Comparison of ENCODE assay signal across 19 cellular contexts in genomic region chr1:243642936-243643335, GRCh38.
DNase-seq lines count a peak whose midpoint lies in the region; ATAC-seq and TF ChIP-seq lines count a peak whose summit lies in the region.
"Had no signal": no experiment of that assay in that cellular context is flagged by ENCODE, and none has a peak within 500 bp of the region (broad histone marks: within the 10 kb centered on the region; RNA-seq: fewer than 3 reads in every experiment).

No MANE protein-coding gene starts in this region.

- H3K27me3 ChIP-seq in foreskin keratinocyte (no peaks in the 10 kb centered on the region), uterus (no peaks in the 10 kb centered on the region)
- H3K27me3 ChIP-seq: adrenal gland, vagina had no signal

- DNase-seq in AG10803 (ENCODE audit: low read depth), result peak; percentile 44
- peak; percentile 57 for DNase-seq in HS-5 (ENCODE audit: low read depth)
- DNase-seq in astrocyte of the spinal cord (ENCODE audit: low read depth, low spot score), result peak; percentile 60
- peak in 1 of 2 donors; percentile 69 for DNase-seq in foreskin keratinocyte
- DNase-seq in ureter (ENCODE audit: low spot score), result no peak
- no peak for DNase-seq in activated gamma-delta T cell (lab: John Stamatoyannopoulos, UW)
- DNase-seq in uterus, result no peak
- no peak for DNase-seq in HUDEP-2 (lab: John Stamatoyannopoulos, UW; ENCODE audit: unreplicated experiment in 76 of 76)
- DNase-seq: ACHN, adrenal gland, COR-L47, H7, islet precursor cell, NCI-H1092 treated with DMSO at 0.1 percent for 48 hours, NCI-H69, WERI-Rb-1 had no signal

- no peak for TF ChIP-seq POLR2A in uterus (IDR thresholded peaks at IDR 0.05)

- ATAC-seq in foreskin keratinocyte, result peak; percentile 18
- ATAC-seq: sciatic nerve had no signal

- H3K4me1 ChIP-seq in foreskin keratinocyte (no peaks in the 10 kb centered on the region), uterus (no peaks in the 10 kb centered on the region)
- H3K4me1 ChIP-seq: adrenal gland, vagina had no signal

- intact Hi-C loops in uterus (cut with DNase I; ENCODE audit: low total_unique reads), result no loop called here

- in situ Hi-C loops in astrocyte of the spinal cord (cut with HindIII; ENCODE audit: low sequenced_read_pairs), result no loop called here

- no peak overlapping the region for H3K4me3 ChIP-seq in AG10803 (ENCODE audit: low read length)
- H3K4me3 ChIP-seq in astrocyte of the spinal cord (ENCODE audit: low read depth, low read length), result no peak overlapping the region
- no peak overlapping the region for H3K4me3 ChIP-seq in uterus
- H3K4me3 ChIP-seq: adrenal gland, coronary artery, vagina had no signal

- no peaks in the 10 kb centered on the region for H3K36me3 ChIP-seq in uterus
- H3K36me3 ChIP-seq: vagina had no signal

- peaks cover 0 to 2% of the 10 kb centered on the region in 2 donors for H3K9me3 ChIP-seq in uterus

- H3K27ac ChIP-seq in foreskin keratinocyte, result no peak overlapping the region
- H3K27ac ChIP-seq in uterus, result no peak overlapping the region
- H3K27ac ChIP-seq: adrenal gland, coronary artery, vagina had no signal

- TF ChIP-seq CTCF in AG10803 (conservative IDR thresholded peaks at IDR 0.05; ENCODE audit: low read length) (no peak), astrocyte of the spinal cord (IDR thresholded peaks at IDR 0.05; ENCODE audit: low read depth, low read length) (no peak), foreskin keratinocyte (conservative IDR thresholded peaks at IDR 0.05) (no peak), uterus (IDR thresholded peaks at IDR 0.05) (no peak)

Comparison
In these comparisons a context has a peak if more than half of its experiments do, and no peak if none do; other contexts are left out.
1. DNase-seq: peak in AG10803 (single experiment), HS-5 (single experiment) and astrocyte of the spinal cord (single experiment); none in ureter (single experiment), activated gamma-delta T cell (single experiment), uterus (0 of 2) and HUDEP-2 (0 of 76).